ENCODE assay signal across 19 cellular contexts in genomic region chr21:46410516-46410915, GRCh38.
"Had no signal": no experiment of that assay in that cellular context is flagged by ENCODE, and none has a peak within 500 bp of the region (broad histone marks: within the 10 kb centered on the region; RNA-seq: fewer than 3 reads in every experiment).

No MANE protein-coding gene starts in this region.

- H3K9me3 Mint-ChIP-seq: memory B cell; T-cell; T-helper 2 cell treated with Interferon-gamma antibody and Interleukin-4, amounts not matched to agents 5 μg/mL and 100 μg/mL, for 36 hours had no signal

- DNase-seq: activated CD4-positive, alpha-beta T cell treated with anti-CD3 and anti-CD28 coated beads, Interleukin-2, amount 50 U/mL, for 1 hour; activated CD4-positive, CD25-positive, alpha-beta regulatory T cell treated with anti-CD3 and anti-CD28 coated beads, Interleukin-2, amount 50 U/mL, for 72 hours; activated CD8-positive, alpha-beta T cell treated with anti-CD3 and anti-CD28 coated beads, Interleukin-2, amount 10 ng/mL, durations not matched to agents 7 days and 5 days; adrenal gland; brain microvascular endothelial cell; central memory CD4-positive, alpha-beta T cell; colonic mucosa; spleen; stimulated activated CD4-positive, alpha-beta T cell treated with anti-CD3 and anti-CD28 coated beads, Interleukin-4, amount 100 ng/mL, for 1 hour; stimulated activated naive CD4-positive, alpha-beta T cell; T-cell; testis; uterus had no signal

- H3K4me1 Mint-ChIP-seq: memory B cell had no signal

- ATAC-seq: activated CD8-positive, alpha-beta T cell treated with anti-CD3 and anti-CD28 coated beads, Interleukin-2, amount 10 ng/mL, durations not matched to agents 7 days and 5 days; T-cell had no signal

- H3K27ac ChIP-seq: adrenal gland, ascending aorta, brain microvascular endothelial cell, colonic mucosa, epithelial cell of prostate, spleen, testis, uterus, VCaP had no signal

- H3K4me1 ChIP-seq: adrenal gland, ascending aorta, colonic mucosa, spleen, testis, uterus had no signal

- H3K36me3 ChIP-seq: colonic mucosa, uterus had no signal

- H3K4me3 Mint-ChIP-seq: activated CD8-positive, alpha-beta T cell treated with anti-CD3 and anti-CD28 coated beads, Interleukin-2, amount 10 ng/mL, durations not matched to agents 7 days and 5 days; activated naive CD8-positive, alpha-beta T cell; memory B cell; T-cell; T-helper 2 cell treated with Interferon-gamma antibody and Interleukin-4, amounts not matched to agents 5 μg/mL and 100 μg/mL, for 36 hours had no signal

- H3K36me3 Mint-ChIP-seq: activated naive CD8-positive, alpha-beta T cell had no signal

- H3K4me3 ChIP-seq: adrenal gland, ascending aorta, colonic mucosa, spleen, testis, uterus had no signal

- H3K27me3 ChIP-seq: adrenal gland, ascending aorta, brain microvascular endothelial cell, colonic mucosa, spleen, testis, uterus had no signal

- H3K27ac Mint-ChIP-seq: activated naive CD8-positive, alpha-beta T cell; memory B cell; T-cell; T-helper 2 cell treated with Interferon-gamma antibody and Interleukin-4, amounts not matched to agents 5 μg/mL and 100 μg/mL, for 36 hours had no signal

- H3K9me3 ChIP-seq: adrenal gland, ascending aorta, colonic mucosa, spleen, testis, uterus had no signal

- H3K27me3 Mint-ChIP-seq: activated naive CD8-positive, alpha-beta T cell; memory B cell; T-cell had no signal
